Comparison of ENCODE assay signal across 11 cellular contexts in the genomic region with DNA sequence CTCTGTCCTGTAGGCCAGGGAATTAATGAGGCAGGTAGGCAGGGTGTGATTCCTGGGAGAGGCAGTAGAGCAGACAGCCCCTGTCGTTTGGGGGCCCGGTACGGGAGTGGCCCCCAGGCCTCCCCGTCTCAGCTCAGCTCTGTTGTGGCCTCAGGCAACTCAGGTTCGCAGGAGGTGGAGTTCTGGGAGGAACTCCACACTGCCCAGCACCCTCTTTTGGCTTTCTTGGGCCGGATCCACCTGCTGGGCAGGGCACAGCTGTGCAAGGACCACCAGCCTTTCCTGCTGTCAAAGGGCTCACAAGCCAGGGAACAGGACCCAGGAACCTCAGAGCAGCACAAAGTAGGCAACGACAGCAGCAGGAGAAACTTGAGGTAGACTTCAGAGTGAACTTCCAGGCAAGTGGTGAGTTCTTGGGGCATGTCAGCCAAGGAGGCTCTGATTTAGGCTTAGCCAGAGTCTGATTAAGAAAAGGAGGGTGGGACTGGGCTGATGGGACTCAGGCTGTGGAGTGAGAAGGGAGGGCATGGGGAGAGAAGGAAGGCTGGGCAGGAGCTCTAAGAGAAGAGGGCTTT. TPM values are rescaled to one million over a fixed set of nuclear protein-coding genes. Genes with fewer than 3 reads are reported as not detected.
DNase-seq lines count a peak whose midpoint lies in the region; ATAC-seq, FAIRE-seq and TF ChIP-seq lines count a peak whose summit lies in the region.
"Had no signal": no experiment of that assay in that cellular context is flagged by ENCODE, and none has a peak within 500 bp of the region (broad histone marks: within the 10 kb centered on the region; RNA-seq: fewer than 3 reads in every experiment).

No MANE protein-coding gene starts in this region.

- peaks cover 16% of the 10 kb centered on the region for H3K4me1 ChIP-seq in PC-3 (ENCODE audit: insufficient read depth, low read length)
- H3K4me1 ChIP-seq in H1 (replicated peaks in 1 of 4; ENCODE audit: control insufficient read depth in 3 of 4, insufficient read depth in 4 of 4, low read length in 3 of 4): peaks cover 2 to 12% (median 6%) of the 10 kb centered on the region in 4 experiments; a peak in 5 of 7 replicates
- no peaks in the 10 kb centered on the region for H3K4me1 ChIP-seq in smooth muscle cell (ENCODE audit: low read depth)

- H2BK15ac ChIP-seq in H1 (ENCODE audit: low read length): no peak overlapping the region

- no peak for FAIRE-seq in H1 (lab: Jason Lieb, UNC)
- FAIRE-seq: TTC549 had no signal

- H2AK5ac ChIP-seq in H1 (ENCODE audit: low read depth, low read length): no peak overlapping the region

- H3K36me3 ChIP-seq in PC-3 (ENCODE audit: low read depth, low read length): no peaks in the 10 kb centered on the region
- no peaks in the 10 kb centered on the region for H3K36me3 ChIP-seq in H1 (ENCODE audit: control insufficient read depth in 2 of 4, insufficient read depth in 4 of 4, low read length in 3 of 4)
- H3K36me3 ChIP-seq in smooth muscle cell (ENCODE audit: low read depth): no peaks in the 10 kb centered on the region
- H3K36me3 ChIP-seq: ovary had no signal

- H3K9me2 ChIP-seq in PC-3 (replicated peaks; ENCODE audit: low read length): no peaks in the 10 kb centered on the region

- H4K20me1 ChIP-seq in PC-3 (ENCODE audit: low read length) (no peaks in the 10 kb centered on the region), H1 (replicated peaks in 1 of 2; ENCODE audit: control insufficient read depth in 1 of 2, insufficient read depth in 2 of 2, low read length in 2 of 2) (no peaks in the 10 kb centered on the region), smooth muscle cell (ENCODE audit: low read depth) (no peaks in the 10 kb centered on the region)

- no peak for TF ChIP-seq EP300 in H1 (IDR thresholded peaks at IDR 0.05; ENCODE audit: borderline replicate concordance in 1 of 2, low read depth in 2 of 2, low read length in 2 of 2)

- POLR2A ChIA-PET in PC-3 (lab: Charles Lee; ENCODE audit: unreplicated experiment) (no interaction called here), H1 (lab: Charles Lee; ENCODE audit: partially characterized antibody) (interaction anchor here (0.9 kb wide), 1 partner anchor 141 kb away, joined by 4 read pairs; no protein-coding TSS in a partner anchor)

- no peak overlapping the region for H2BK20ac ChIP-seq in H1 (ENCODE audit: low read length)

- no peaks in the 10 kb centered on the region for H3K79me1 ChIP-seq in H1 (ENCODE audit: low read depth, low read length)

- CTCF ChIA-PET in PC-3 (lab: Charles Lee): interaction anchor here (1.0 kb wide), 1 partner anchor 47 kb away, joined by 3 read pairs; no protein-coding TSS in a partner anchor
- CTCF ChIA-PET in H1 (lab: Charles Lee; ENCODE audit: partially characterized antibody): interaction anchor here (1.0 to 3.5 kb wide), 7 partner anchors 11 to 119 kb away, joined by 3 to 22 read pairs (median 7); no protein-coding TSS in a partner anchor

- H3K14ac ChIP-seq in H1 (ENCODE audit: insufficient read length): no peak overlapping the region

- no peak overlapping the region for H4K5ac ChIP-seq in H1 (ENCODE audit: insufficient read length, low read depth, low read length)

- H3K79me2 ChIP-seq in PC-3 (ENCODE audit: low read length) (no peaks in the 10 kb centered on the region), H1 (ENCODE audit: control insufficient read depth in 1 of 2, insufficient read depth in 2 of 2, low read length in 2 of 2) (no peaks in the 10 kb centered on the region), smooth muscle cell (ENCODE audit: low read depth) (no peaks in the 10 kb centered on the region)

- no peaks in the 10 kb centered on the region; the same call in 1 of the 2 replicates for H3K23me2 ChIP-seq in H1 (ENCODE audit: low read depth, low read length)

- no peak overlapping the region for H4K8ac ChIP-seq in H1 (ENCODE audit: extremely low read depth, insufficient read depth, low read length)

- H3K4me3 ChIP-seq in AG10803 (ENCODE audit: low read length) (peak overlapping the region; percentile 36; the same call in 1 of the 2 replicates), PC-3 (ENCODE audit: low read length) (peak overlapping the region; percentile 59; the same call in 1 of the 2 replicates), H1 (ENCODE audit: extremely low read depth in 1 of 4, insufficient read depth in 2 of 4, low read depth in 3 of 4, low read length in 4 of 4) (no peak overlapping the region), smooth muscle cell (no peak overlapping the region)
- H3K4me3 ChIP-seq: ovary had no signal

- H2BK12ac ChIP-seq in H1 (ENCODE audit: low read depth, low read length): no peak overlapping the region

- H3K4ac ChIP-seq in H1 (replicated peaks; ENCODE audit: insufficient read length, low read depth, low read length): no peak overlapping the region

- no peak overlapping the region for H3K18ac ChIP-seq in H1 (ENCODE audit: extremely low read depth, low read length)

- no peak overlapping the region for H4K91ac ChIP-seq in H1 (replicated peaks; ENCODE audit: insufficient read length, low read length)

- H3K27ac ChIP-seq in PC-3 (ENCODE audit: low read length): no peak overlapping the region
- H3K27ac ChIP-seq in H1 (ENCODE audit: low read depth, low read length): no peak overlapping the region
- H3K27ac ChIP-seq in smooth muscle cell (ENCODE audit: low read depth): no peak overlapping the region

- BruUV-seq in PC-3 (replicated peaks; lab: Mats Ljungman, UMichigan): no TSS peak

- no peak for TF ChIP-seq POLR2A in H1 (IDR thresholded peaks at IDR 0.05; ENCODE audit: control extremely low read depth in 1 of 2, low read depth in 2 of 2, low read length in 2 of 2)

- no peak; the same call in 1 of the 2 replicates for ATAC-seq in PC-3
- ATAC-seq in omental fat pad (ENCODE audit: low FRiP score): peak; percentile 11
- no peak for ATAC-seq in GM19455 (IDR thresholded peaks at IDR 0.05; ENCODE audit: unreplicated experiment)

- no peak for TF ChIP-seq RAD21 in H1 (IDR thresholded peaks at IDR 0.05 in 1 of 2, conservative IDR thresholded peaks at IDR 0.05 in 1 of 2; ENCODE audit: low read depth in 2 of 2, low read length in 2 of 2)

- H2AFZ ChIP-seq in PC-3 (ENCODE audit: low read length) (peak overlapping the region; percentile 94), H1 (ENCODE audit: low read length) (no peak overlapping the region), smooth muscle cell (ENCODE audit: low read depth) (no peak overlapping the region)

- TF ChIP-seq CTCF in AG10803 (conservative IDR thresholded peaks at IDR 0.05; ENCODE audit: low read length) (no peak), PC-3 (conservative IDR thresholded peaks at IDR 0.05; ENCODE audit: low read depth, low read length) (no peak), H1 (IDR thresholded peaks at IDR 0.05; ENCODE audit: control extremely low read depth in 1 of 3, insufficient read depth in 1 of 3, low read depth in 1 of 3, low read length in 3 of 3) (no peak), omental fat pad (IDR thresholded peaks at IDR 0.05) (no peak), smooth muscle cell (IDR thresholded peaks at IDR 0.05; ENCODE audit: borderline replicate concordance, insufficient read depth, poor library complexity, severe bottlenecking) (no peak)

- DNase-seq in AG10803 (ENCODE audit: low read depth) (no peak), PC-3 (no peak), H1 (ENCODE audit: low read depth in 1 of 2, low spot score in 2 of 2) (no peak), omental fat pad (ENCODE audit: low spot score) (no peak), smooth muscle cell (lab: John Stamatoyannopoulos, UW; ENCODE audit: unreplicated experiment) (no peak), SW480 (ENCODE audit: low spot score) (no peak), head of caudate nucleus (no peak)
- DNase-seq: NCI-H1092 treated with DMSO at 0.1 percent for 48 hours had no signal

- H2BK120ac ChIP-seq in H1 (replicated peaks; ENCODE audit: low read depth, low read length): no peak overlapping the region

- no peak overlapping the region for H2BK5ac ChIP-seq in H1 (ENCODE audit: low read depth, low read length)

- H3K56ac ChIP-seq in H1 (replicated peaks; ENCODE audit: insufficient read length, low read depth, low read length): no peak overlapping the region

- intact Hi-C loops in PC-3 (cut with micrococcal nuclease): no loop called here
- intact Hi-C loops in head of caudate nucleus (cut with DNase I): no loop called here

- H3K9ac ChIP-seq in PC-3 (ENCODE audit: low read length) (no peak overlapping the region), H1 (replicated peaks in 1 of 4; ENCODE audit: extremely low read depth in 1 of 4, low read depth in 3 of 4, low read length in 3 of 4) (no peak overlapping the region), smooth muscle cell (ENCODE audit: low read depth) (no peak overlapping the region)

- no peak overlapping the region for H3K23ac ChIP-seq in H1 (ENCODE audit: insufficient read length)

- H3K4me2 ChIP-seq in PC-3 (ENCODE audit: low read length) (peak overlapping the region; percentile 87), H1 (ENCODE audit: insufficient read depth in 1 of 2, low read depth in 2 of 2, low read length in 2 of 2) (no peak overlapping the region), smooth muscle cell (no peak overlapping the region)

- H3F3A ChIP-seq in PC-3 (ENCODE audit: low read length, unreplicated experiment) (no peaks in the 10 kb centered on the region), smooth muscle cell (ENCODE audit: low read depth) (no peaks in the 10 kb centered on the region)

- H3K9me3 ChIP-seq in PC-3 (ENCODE audit: low read length) (no peaks in the 10 kb centered on the region), H1 (ENCODE audit: insufficient read depth in 2 of 2, low read depth in 1 of 2, low read length in 1 of 2) (no peaks in the 10 kb centered on the region), smooth muscle cell (replicated peaks; ENCODE audit: low read depth) (no peaks in the 10 kb centered on the region)
- H3K9me3 ChIP-seq: ovary had no signal

- H3K27me3 ChIP-seq in PC-3 (ENCODE audit: low read length) (no peaks in the 10 kb centered on the region), H1 (replicated peaks in 1 of 4; ENCODE audit: control insufficient read depth in 3 of 4, extremely low read depth in 1 of 4, insufficient read depth in 3 of 4, low read length in 3 of 4) (no peaks in the 10 kb centered on the region; a peak in 1 of 7 replicates), smooth muscle cell (ENCODE audit: low read depth) (no peaks in the 10 kb centered on the region)
- H3K27me3 ChIP-seq: ovary had no signal

- 94% methylated on average over 7 of the region's 7 CpGs; no CpG with 5 or more reads in 1 of the 2 experiments for WGBS in H1 (ENCODE audit: extremely low coverage in 1 of 2, insufficient coverage in 1 of 2, insufficient read length in 1 of 2, insufficient replicate concordance in 2 of 2, low coverage in 1 of 2, low lambda C conversion rate in 2 of 2, missing lambda C conversion rate in 1 of 2), 2 experiments
- 84% methylated on average over 7 of the region's 7 CpGs for WGBS in smooth muscle cell (ENCODE audit: low lambda C conversion rate)

RNA-seq across cellular contexts. Expression of gene RAB44, which starts 36.9 kb away (rescaled TPM):
- not detected in 2 replicates for total RNA-seq in PC-3 (2014; rRNA removed)
- not detected in 2 replicates for total RNA-seq in H1 (2021; fragmentation: NEBNext Ultra II Directional; extraction: Animal tissue kit (Norgen Biotek cat#: 25700))
- 0.02 and 0.03 TPM in 2 replicates for polyA plus RNA-seq in H1 (2011; rRNA removed)
- polyA plus RNA-seq in H1 (2011; cell fraction: cytosol; rRNA removed): 0.06 TPM
- 0.09 TPM for polyA plus RNA-seq in H1 (2011; cell fraction: nucleus; rRNA removed)
- 0.11 TPM in 1 of 4 replicates, not detected in the others for polyA plus RNA-seq in H1 (2012, experiment 1 of 2)
- not detected for polyA plus RNA-seq in H1 (2012, experiment 2 of 2)
- 0.02 TPM for polyA plus RNA-seq in H1 (2013, experiment 1 of 2)
- polyA plus RNA-seq in H1 (2013, experiment 2 of 2): 0.02 TPM
- polyA minus RNA-seq in H1 (2011; rRNA and poly(A)+ RNA removed): 0.10 TPM in 1 of 2 replicates, not detected in the other
- polyA minus RNA-seq in H1 (2011; cell fraction: cytosol; rRNA and poly(A)+ RNA removed): not detected
- not detected for polyA minus RNA-seq in H1 (2011; cell fraction: nucleus; rRNA and poly(A)+ RNA removed)
- total RNA-seq in omental fat pad: 1 to 10 TPM in 1 of 4 donors, under 1 TPM in 3; 0.19 to 2.4 (median 0.43) TPM
- not detected in 2 replicates for total RNA-seq in smooth muscle cell
- 0.03 and 0.17 TPM in 2 replicates for polyA plus RNA-seq in smooth muscle cell

RNA-seq across cellular contexts. Expression of gene CDKN1A, which starts 56.1 kb away (rescaled TPM):
- 79.5 and 91.5 TPM in 2 replicates for total RNA-seq in PC-3 (2014; rRNA removed)
- 14.5 and 15.2 TPM in 2 replicates for total RNA-seq in H1 (2021; fragmentation: NEBNext Ultra II Directional; extraction: Animal tissue kit (Norgen Biotek cat#: 25700))
- polyA plus RNA-seq in H1 (2011; rRNA removed): 36.0 and 56.1 TPM in 2 replicates
- polyA plus RNA-seq in H1 (2011; cell fraction: cytosol; rRNA removed): 26.6 TPM
- 39.2 TPM for polyA plus RNA-seq in H1 (2011; cell fraction: nucleus; rRNA removed)
- 23.5 to 37.7 TPM (median 28.4 TPM) in 4 replicates for polyA plus RNA-seq in H1 (2012, experiment 1 of 2)
- 42.7 TPM for polyA plus RNA-seq in H1 (2012, experiment 2 of 2)
- 15.1 TPM for polyA plus RNA-seq in H1 (2013, experiment 1 of 2)
- 16.1 TPM for polyA plus RNA-seq in H1 (2013, experiment 2 of 2)
- polyA minus RNA-seq in H1 (2011; rRNA and poly(A)+ RNA removed): 15.5 and 20.6 TPM in 2 replicates
- polyA minus RNA-seq in H1 (2011; cell fraction: cytosol; rRNA and poly(A)+ RNA removed): 14.0 TPM
- 33.3 TPM for polyA minus RNA-seq in H1 (2011; cell fraction: nucleus; rRNA and poly(A)+ RNA removed)
- 100 to 1,000 TPM; 126 to 611 (median 261) TPM for total RNA-seq in omental fat pad
- total RNA-seq in smooth muscle cell: 859 and 967 TPM in 2 replicates
- polyA plus RNA-seq in smooth muscle cell: 1,623 and 1,633 TPM in 2 replicates

Comparison
In these comparisons a context has a peak if more than half of its experiments do, and no peak if none do; other contexts are left out.
1. H3K4me3 ChIP-seq: peak in AG10803 (single experiment) and PC-3 (single experiment); none in H1 (0 of 4) and smooth muscle cell (single experiment).